ENCODE assay signal across 15 cellular contexts in genomic region chr1:55654750-55655149, GRCh38.
"Had no signal": no experiment of that assay in that cellular context is flagged by ENCODE, and none has a peak within 500 bp of the region (broad histone marks: within the 10 kb centered on the region; RNA-seq: fewer than 3 reads in every experiment).

No MANE protein-coding gene starts in this region.

- ATAC-seq: activated naive CD4-positive, alpha-beta T cell treated with anti-CD3 and anti-CD28 coated beads, Interleukin-2, amount 50 U/mL, for 72 hours; effector memory CD8-positive, alpha-beta T cell; esophagus mucosa; left lung; SK-N-SH treated with all-trans-retinoic acid at 6 μM for 48 hours; T-cell had no signal

- H3K4me3 ChIP-seq: dorsolateral prefrontal cortex, left lung, thyroid gland had no signal

- DNase-seq: activated CD4-positive, CD25-positive, alpha-beta regulatory T cell treated with anti-CD3 and anti-CD28 coated beads, Interleukin-2, amount 50 U/mL, for 72 hours; activated T-cell treated with anti-CD3 and anti-CD28 coated beads, Interleukin-2, amount 50 U/mL, for 1 hour; dorsolateral prefrontal cortex; effector memory CD8-positive, alpha-beta T cell; immature natural killer cell; left lung; nucleus accumbens; stimulated activated CD4-positive, alpha-beta T cell treated with anti-CD3 and anti-CD28 coated beads, Interleukin-4, amount 100 ng/mL, for 24 hours; stimulated activated naive CD4-positive, alpha-beta T cell treated with Interleukin-2 at 50 U/mL for 16 hours; T-cell; thyroid gland; WERI-Rb-1 had no signal

- H3K27me3 ChIP-seq: dorsolateral prefrontal cortex, left lung, thyroid gland had no signal

- H3K27ac ChIP-seq: dorsolateral prefrontal cortex, left lung, thyroid gland, WERI-Rb-1 had no signal

- H3K36me3 ChIP-seq: left lung, thyroid gland, WERI-Rb-1 had no signal

- H3K9me3 ChIP-seq: left lung, thyroid gland had no signal

- H3K4me1 ChIP-seq: left lung, thyroid gland had no signal
